In the genomic region with DNA sequence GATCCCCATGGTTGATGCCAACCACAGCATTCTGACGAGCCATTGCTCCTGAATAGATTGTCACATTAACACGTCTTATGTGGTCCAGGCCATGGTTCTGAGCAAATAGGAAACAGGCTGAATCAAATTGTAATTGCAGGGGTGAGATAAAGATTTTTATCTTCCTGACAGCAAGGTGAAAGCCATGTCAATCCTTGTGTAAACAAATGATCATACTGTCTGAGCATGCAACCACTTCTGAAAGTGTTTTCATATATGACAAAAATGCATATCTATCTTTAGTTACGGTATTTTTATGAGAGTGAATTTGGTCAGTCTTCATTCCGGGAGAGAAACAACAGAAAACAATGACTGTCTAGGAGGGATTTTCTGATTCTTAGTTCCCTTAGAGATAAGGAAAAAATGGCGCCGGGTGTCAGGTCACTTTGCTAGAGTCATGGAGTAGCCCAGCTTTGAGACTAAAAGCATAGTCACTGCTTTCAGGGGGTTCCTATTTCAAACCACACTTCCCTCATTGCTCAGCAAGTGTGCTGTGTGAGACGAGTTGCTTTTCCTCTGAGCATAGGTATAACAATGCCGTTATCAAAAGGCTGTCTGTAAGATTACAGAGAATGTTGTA, we compare ENCODE assay signal across 29 cellular contexts.
DNase-seq lines count a peak whose midpoint lies in the region; ATAC-seq, FAIRE-seq and TF ChIP-seq lines count a peak whose summit lies in the region.
"Had no signal": no experiment of that assay in that cellular context is flagged by ENCODE, and none has a peak within 500 bp of the region (broad histone marks: within the 10 kb centered on the region; RNA-seq: fewer than 3 reads in every experiment).

No MANE protein-coding gene starts in this region.

- TF ChIP-seq CTCF in cardiac muscle cell (IDR thresholded peaks at IDR 0.05; ENCODE audit: low read depth, low read length) (no peak), right atrium auricular region (IDR thresholded peaks at IDR 0.05) (no peak), astrocyte (IDR thresholded peaks at IDR 0.05; ENCODE audit: insufficient read depth, low read depth, low read length) (no peak)
- TF ChIP-seq CTCF in activated CD8-positive, alpha-beta T cell treated with anti-CD3 and anti-CD28 coated beads for 36 hours (IDR thresholded peaks at IDR 0.05) = no peak

- POLR2A ChIA-PET in activated CD8-positive, alpha-beta T cell treated with anti-CD3 and anti-CD28 coated beads for 36 hours (lab: Charles Lee) = no interaction called here

- no peaks in the 10 kb centered on the region for H4K20me1 ChIP-seq in astrocyte (ENCODE audit: insufficient read depth, low read length)

- H3K27ac Mint-ChIP-seq in astrocyte (ENCODE audit: unreplicated experiment) = peak overlapping the region; percentile 60
- H3K27ac Mint-ChIP-seq in activated CD8-positive, alpha-beta T cell treated with anti-CD3 and anti-CD28 coated beads for 36 hours = no peak overlapping the region
- H3K27ac Mint-ChIP-seq: CD4-positive, alpha-beta T cell; effector memory CD8-positive, alpha-beta T cell; memory B cell; stimulated activated naive CD8-positive, alpha-beta T cell treated with anti-CD3 and anti-CD28 coated beads, Interleukin-15, Interleukin-2, amounts not matched to agents 100 ng/mL and 50 ng/mL, for 24 hours had no signal

- no peak for ATAC-seq in SK-N-SH treated with all-trans-retinoic acid at 6 μM for 48 hours
- no peak for ATAC-seq in activated CD8-positive, alpha-beta T cell treated with anti-CD3 and anti-CD28 coated beads for 36 hours
- ATAC-seq: effector memory CD8-positive, alpha-beta T cell; foreskin keratinocyte; left lobe of liver; psoas muscle had no signal

- H3K9me3 ChIP-seq in cardiac muscle cell (ENCODE audit: low read depth) = no peaks in the 10 kb centered on the region
- H3K9me3 ChIP-seq in right atrium auricular region = no peaks in the 10 kb centered on the region
- H3K9me3 ChIP-seq in astrocyte (ENCODE audit: insufficient read depth, low read depth, low read length) = no peaks in the 10 kb centered on the region
- H3K9me3 ChIP-seq: colonic mucosa, esophagus muscularis mucosa, neutrophil, psoas muscle, thoracic aorta had no signal

- H2AFZ ChIP-seq in astrocyte (ENCODE audit: low read depth, low read length) = no peak overlapping the region

- H3K27ac ChIP-seq in cardiac muscle cell (peak overlapping the region; percentile 21), right atrium auricular region (no peak overlapping the region), astrocyte (ENCODE audit: low read depth, low read length) (peak overlapping the region; percentile 81)
- H3K27ac ChIP-seq: colonic mucosa, esophagus muscularis mucosa, foreskin keratinocyte, neutrophil, psoas muscle, RWPE1, SK-N-MC, thoracic aorta had no signal

- peaks cover 6% of the 10 kb centered on the region for H3K9me3 Mint-ChIP-seq in astrocyte (ENCODE audit: unreplicated experiment)
- peaks cover 4% of the 10 kb centered on the region for H3K9me3 Mint-ChIP-seq in activated CD8-positive, alpha-beta T cell treated with anti-CD3 and anti-CD28 coated beads for 36 hours
- H3K9me3 Mint-ChIP-seq: effector memory CD8-positive, alpha-beta T cell had no signal

- intact Hi-C loops in activated CD8-positive, alpha-beta T cell treated with anti-CD3 and anti-CD28 coated beads for 36 hours (cut with micrococcal nuclease) = no loop called here

- H3K4me1 ChIP-seq in cardiac muscle cell (ENCODE audit: low read depth) (no peaks in the 10 kb centered on the region), right atrium auricular region (no peaks in the 10 kb centered on the region), astrocyte (ENCODE audit: insufficient read depth, low read length) (peaks cover 7% of the 10 kb centered on the region)
- H3K4me1 ChIP-seq: colonic mucosa, esophagus muscularis mucosa, foreskin keratinocyte, psoas muscle had no signal

- no peak for FAIRE-seq in astrocyte (lab: Jason Lieb, UNC)
- FAIRE-seq: A204.1 had no signal

- H3K27me3 ChIP-seq in cardiac muscle cell = no peaks in the 10 kb centered on the region
- H3K27me3 ChIP-seq in right atrium auricular region = no peaks in the 10 kb centered on the region
- H3K27me3 ChIP-seq in astrocyte (ENCODE audit: insufficient read depth, low read length) = no peaks in the 10 kb centered on the region
- H3K27me3 ChIP-seq: colonic mucosa, esophagus muscularis mucosa, foreskin keratinocyte, neutrophil had no signal

- no peaks in the 10 kb centered on the region for H3K27me3 Mint-ChIP-seq in astrocyte (ENCODE audit: low read depth, unreplicated experiment)
- no peaks in the 10 kb centered on the region for H3K27me3 Mint-ChIP-seq in activated CD8-positive, alpha-beta T cell treated with anti-CD3 and anti-CD28 coated beads for 36 hours
- H3K27me3 Mint-ChIP-seq: CD4-positive, alpha-beta T cell; effector memory CD8-positive, alpha-beta T cell; memory B cell; stimulated activated naive CD8-positive, alpha-beta T cell treated with anti-CD3 and anti-CD28 coated beads, Interleukin-15, Interleukin-2, amounts not matched to agents 100 ng/mL and 50 ng/mL, for 24 hours had no signal

- H3K4me3 Mint-ChIP-seq in astrocyte (ENCODE audit: unreplicated experiment) = no peak overlapping the region
- H3K4me3 Mint-ChIP-seq in activated CD8-positive, alpha-beta T cell treated with anti-CD3 and anti-CD28 coated beads for 36 hours = no peak overlapping the region
- H3K4me3 Mint-ChIP-seq: CD4-positive, alpha-beta T cell; effector memory CD8-positive, alpha-beta T cell; memory B cell; stimulated activated naive CD8-positive, alpha-beta T cell treated with anti-CD3 and anti-CD28 coated beads, Interleukin-15, Interleukin-2, amounts not matched to agents 100 ng/mL and 50 ng/mL, for 24 hours had no signal

- peak overlapping the region; percentile 15 for H3K4me2 ChIP-seq in astrocyte (ENCODE audit: low read length)

- H3K4me3 ChIP-seq in cardiac muscle cell = no peak overlapping the region
- H3K4me3 ChIP-seq in right atrium auricular region = no peak overlapping the region
- H3K4me3 ChIP-seq in astrocyte (ENCODE audit: insufficient read depth, low read depth, low read length) = no peak overlapping the region
- H3K4me3 ChIP-seq: colonic mucosa, esophagus muscularis mucosa, psoas muscle, SK-N-MC, thoracic aorta had no signal

- DNase-seq in cardiac muscle cell (ENCODE audit: low read depth in 1 of 2, low spot score in 1 of 2) = no peak
- no peak for DNase-seq in right atrium auricular region (ENCODE audit: low spot score)
- no peak for DNase-seq in astrocyte (ENCODE audit: low read depth)
- peak; percentile 13 for DNase-seq in kidney tubule cell (ENCODE audit: low spot score)
- DNase-seq in activated CD8-positive, alpha-beta T cell treated with anti-CD3 and anti-CD28 coated beads for 36 hours = no peak
- no peak for DNase-seq in OCI-M2 (lab: John Stamatoyannopoulos, UW; ENCODE audit: unreplicated experiment)
- no peak for DNase-seq in NCI-H345 (lab: John Stamatoyannopoulos, UW)
- DNase-seq: activated CD4-positive, alpha-beta T cell treated with anti-CD3 and anti-CD28 coated beads for 4 hours; activated naive CD4-positive, alpha-beta T cell treated with Interleukin-2 at 50 U/mL for 16 hours; activated T-cell treated with anti-CD3 and anti-CD28 coated beads, Interleukin-2, amount 50 U/mL, for 48 hours; CD4-positive, alpha-beta T cell; colonic mucosa; effector memory CD8-positive, alpha-beta T cell; foreskin keratinocyte; GOT3; NCI-H1436 treated with DMSO at 0.1 percent for 48 hours; NCI-H524 treated with DMSO at 0.1 percent for 48 hours; psoas muscle; T-helper 2 cell had no signal

- no peaks in the 10 kb centered on the region for H3K36me3 Mint-ChIP-seq in astrocyte (ENCODE audit: low read depth, unreplicated experiment)
- no peaks in the 10 kb centered on the region for H3K36me3 Mint-ChIP-seq in activated CD8-positive, alpha-beta T cell treated with anti-CD3 and anti-CD28 coated beads for 36 hours (ENCODE audit: low read depth)
- H3K36me3 Mint-ChIP-seq: memory B cell had no signal

- H3K36me3 ChIP-seq in cardiac muscle cell (no peaks in the 10 kb centered on the region), right atrium auricular region (no peaks in the 10 kb centered on the region), astrocyte (ENCODE audit: insufficient read depth, low read length) (no peaks in the 10 kb centered on the region)
- H3K36me3 ChIP-seq: colonic mucosa, esophagus muscularis mucosa, neutrophil, thoracic aorta had no signal

- H3K9ac ChIP-seq in astrocyte (ENCODE audit: low read length) = peak overlapping the region; percentile 51

- H3K4me1 Mint-ChIP-seq in astrocyte (ENCODE audit: low read depth, unreplicated experiment) = no peaks in the 10 kb centered on the region
- no peaks in the 10 kb centered on the region for H3K4me1 Mint-ChIP-seq in activated CD8-positive, alpha-beta T cell treated with anti-CD3 and anti-CD28 coated beads for 36 hours (ENCODE audit: low read depth)
- H3K4me1 Mint-ChIP-seq: memory B cell had no signal

- CTCF ChIA-PET in activated CD8-positive, alpha-beta T cell treated with anti-CD3 and anti-CD28 coated beads for 36 hours (lab: Charles Lee) = no interaction called here

- no peaks in the 10 kb centered on the region for H3K79me2 ChIP-seq in astrocyte (ENCODE audit: insufficient read depth, low read length)

TF ChIP-seq in SK-N-SH treated with all-trans-retinoic acid at 6 μM for 48 hours, 23 proteins besides CTCF, POLR2A, EP300 and RAD21:
- TF ChIP-seq TOX (CRISPR knock-in tag; IDR thresholded peaks at IDR 0.05; ENCODE audit: borderline replicate concordance) = no peak
- TF ChIP-seq, protein P1, sequence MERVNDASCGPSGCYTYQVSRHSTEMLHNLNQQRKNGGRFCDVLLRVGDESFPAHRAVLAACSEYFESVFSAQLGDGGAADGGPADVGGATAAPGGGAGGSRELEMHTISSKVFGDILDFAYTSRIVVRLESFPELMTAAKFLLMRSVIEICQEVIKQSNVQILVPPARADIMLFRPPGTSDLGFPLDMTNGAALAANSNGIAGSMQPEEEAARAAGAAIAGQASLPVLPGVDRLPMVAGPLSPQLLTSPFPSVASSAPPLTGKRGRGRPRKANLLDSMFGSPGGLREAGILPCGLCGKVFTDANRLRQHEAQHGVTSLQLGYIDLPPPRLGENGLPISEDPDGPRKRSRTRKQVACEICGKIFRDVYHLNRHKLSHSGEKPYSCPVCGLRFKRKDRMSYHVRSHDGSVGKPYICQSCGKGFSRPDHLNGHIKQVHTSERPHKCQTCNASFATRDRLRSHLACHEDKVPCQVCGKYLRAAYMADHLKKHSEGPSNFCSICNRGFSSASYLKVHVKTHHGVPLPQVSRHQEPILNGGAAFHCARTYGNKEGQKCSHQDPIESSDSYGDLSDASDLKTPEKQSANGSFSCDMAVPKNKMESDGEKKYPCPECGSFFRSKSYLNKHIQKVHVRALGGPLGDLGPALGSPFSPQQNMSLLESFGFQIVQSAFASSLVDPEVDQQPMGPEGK (CRISPR knock-in tag; IDR thresholded peaks at IDR 0.05; ENCODE audit: borderline replicate concordance) = no peak
- no peak for TF ChIP-seq ZNF70 (CRISPR knock-in tag; IDR thresholded peaks at IDR 0.05)
- TF ChIP-seq GLIS3 (CRISPR knock-in tag; IDR thresholded peaks at IDR 0.05) = no peak
- no peak for TF ChIP-seq SNAI2 (CRISPR knock-in tag; IDR thresholded peaks at IDR 0.05)
- TF ChIP-seq OSR1 (CRISPR knock-in tag; IDR thresholded peaks at IDR 0.05) = no peak
- TF ChIP-seq ARNTL (CRISPR knock-in tag; IDR thresholded peaks at IDR 0.05; ENCODE audit: borderline replicate concordance, low read depth) = no peak
TF ChIP-seq in SK-N-SH treated with all-trans-retinoic acid at 6 μM for 48 hours: peak in this region for 0.

Comparison
In these comparisons a context has a peak if more than half of its experiments do, and no peak if none do; other contexts are left out.
1. H3K27ac ChIP-seq: peak in cardiac muscle cell (single experiment) and astrocyte (single experiment); none in right atrium auricular region (0 of 2).